17 cellular contexts compared by ENCODE assay signal in the genomic region with DNA sequence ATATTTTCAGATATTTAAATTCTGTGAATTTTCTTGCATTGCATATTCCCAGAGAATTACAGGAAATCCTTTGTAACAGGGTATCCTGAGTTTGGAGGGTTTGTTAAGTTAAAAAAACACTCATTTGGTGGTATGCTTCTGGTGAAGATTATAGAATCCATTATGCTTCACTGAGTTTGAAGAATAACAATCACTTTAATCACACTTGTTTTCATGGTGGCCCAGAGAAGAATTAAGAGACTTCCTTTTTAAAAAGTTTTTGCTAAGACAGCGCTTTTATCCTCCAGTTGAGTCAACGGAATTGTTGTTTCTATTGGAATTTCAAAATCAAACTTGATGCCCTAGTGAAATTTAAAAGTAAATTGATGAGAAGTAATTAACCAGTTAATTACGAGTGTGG.
"Had no signal": no experiment of that assay in that cellular context is flagged by ENCODE, and none has a peak within 500 bp of the region (broad histone marks: within the 10 kb centered on the region; RNA-seq: fewer than 3 reads in every experiment).

No MANE protein-coding gene starts in this region.

- H3K4me3 ChIP-seq: gastroesophageal sphincter, left lung, SJCRH30 had no signal

- H3K27me3 ChIP-seq: brain microvascular endothelial cell, gastroesophageal sphincter, left lung, SJCRH30 had no signal

- ATAC-seq: activated T-cell treated with anti-CD3 and anti-CD28 coated beads, Interleukin-2, amount 50 U/mL, for 4 hours; effector memory CD8-positive, alpha-beta T cell; gastroesophageal sphincter; left lung had no signal

- DNase-seq: activated CD4-positive, alpha-beta memory T cell treated with anti-CD3 and anti-CD28 coated beads, Interleukin-2, amount 10 ng/mL, durations not matched to agents 7 days and 5 days; activated CD4-positive, alpha-beta T cell treated with anti-CD3 and anti-CD28 coated beads for 4 hours; activated gamma-delta T cell treated with Interleukin-2 at 50 U/mL for 16 hours; activated naive CD8-positive, alpha-beta T cell treated with anti-CD3 and anti-CD28 coated beads, Interleukin-2, amount 10 ng/mL, durations not matched to agents 7 days and 5 days; activated T-cell treated with anti-CD3 and anti-CD28 coated beads, Interleukin-2, amount 50 U/mL, for 4 hours; brain microvascular endothelial cell; effector memory CD8-positive, alpha-beta T cell; erythroblast; hippocampal formation; kidney; left lung; nephron progenitor cell; stimulated activated CD4-positive, alpha-beta T cell treated with anti-CD3 and anti-CD28 coated beads, Interleukin-4, amount 100 ng/mL, for 24 hours; T-helper 2 cell had no signal

- H3K4me1 Mint-ChIP-seq: activated CD4-positive, alpha-beta memory T cell treated with anti-CD3 and anti-CD28 coated beads, Interleukin-2, amount 10 ng/mL, durations not matched to agents 7 days and 5 days; activated naive CD8-positive, alpha-beta T cell treated with anti-CD3 and anti-CD28 coated beads, Interleukin-2, amount 10 ng/mL, durations not matched to agents 7 days and 5 days had no signal

- H3K4me1 ChIP-seq: gastroesophageal sphincter had no signal

- H3K36me3 Mint-ChIP-seq: activated naive CD8-positive, alpha-beta T cell treated with anti-CD3 and anti-CD28 coated beads, Interleukin-2, amount 10 ng/mL, durations not matched to agents 7 days and 5 days had no signal

- H3K9me3 Mint-ChIP-seq: activated CD4-positive, alpha-beta memory T cell treated with anti-CD3 and anti-CD28 coated beads, Interleukin-2, amount 10 ng/mL, durations not matched to agents 7 days and 5 days; activated naive CD8-positive, alpha-beta T cell treated with anti-CD3 and anti-CD28 coated beads, Interleukin-2, amount 10 ng/mL, durations not matched to agents 7 days and 5 days; activated T-cell treated with anti-CD3 and anti-CD28 coated beads, Interleukin-2, amount 50 U/mL, for 4 hours; effector memory CD8-positive, alpha-beta T cell; nephron progenitor cell; stimulated activated naive CD8-positive, alpha-beta T cell treated with anti-CD3 and anti-CD28 coated beads, Interleukin-15, Interleukin-2, amounts not matched to agents 100 ng/mL and 50 ng/mL, for 24 hours had no signal

- H3K36me3 ChIP-seq: brain microvascular endothelial cell, gastroesophageal sphincter, left lung, SJCRH30 had no signal

- H3K9me3 ChIP-seq: gastroesophageal sphincter, left lung, SJCRH30 had no signal

- H3K27ac ChIP-seq: brain microvascular endothelial cell, SJCRH30 had no signal

- H3K27ac Mint-ChIP-seq: activated CD4-positive, alpha-beta memory T cell treated with anti-CD3 and anti-CD28 coated beads, Interleukin-2, amount 10 ng/mL, durations not matched to agents 7 days and 5 days; activated naive CD8-positive, alpha-beta T cell treated with anti-CD3 and anti-CD28 coated beads, Interleukin-2, amount 10 ng/mL, durations not matched to agents 7 days and 5 days; effector memory CD8-positive, alpha-beta T cell; nephron progenitor cell; stimulated activated naive CD8-positive, alpha-beta T cell treated with anti-CD3 and anti-CD28 coated beads, Interleukin-15, Interleukin-2, amounts not matched to agents 100 ng/mL and 50 ng/mL, for 24 hours had no signal

- H3K4me3 Mint-ChIP-seq: activated CD4-positive, alpha-beta memory T cell treated with anti-CD3 and anti-CD28 coated beads, Interleukin-2, amount 10 ng/mL, durations not matched to agents 7 days and 5 days; activated naive CD8-positive, alpha-beta T cell treated with anti-CD3 and anti-CD28 coated beads, Interleukin-2, amount 10 ng/mL, durations not matched to agents 7 days and 5 days; activated T-cell treated with anti-CD3 and anti-CD28 coated beads, Interleukin-2, amount 50 U/mL, for 4 hours; effector memory CD8-positive, alpha-beta T cell; nephron progenitor cell; stimulated activated naive CD8-positive, alpha-beta T cell treated with anti-CD3 and anti-CD28 coated beads, Interleukin-15, Interleukin-2, amounts not matched to agents 100 ng/mL and 50 ng/mL, for 24 hours had no signal
